ENCODE assay signal across 1 cellular context in the genomic region with DNA sequence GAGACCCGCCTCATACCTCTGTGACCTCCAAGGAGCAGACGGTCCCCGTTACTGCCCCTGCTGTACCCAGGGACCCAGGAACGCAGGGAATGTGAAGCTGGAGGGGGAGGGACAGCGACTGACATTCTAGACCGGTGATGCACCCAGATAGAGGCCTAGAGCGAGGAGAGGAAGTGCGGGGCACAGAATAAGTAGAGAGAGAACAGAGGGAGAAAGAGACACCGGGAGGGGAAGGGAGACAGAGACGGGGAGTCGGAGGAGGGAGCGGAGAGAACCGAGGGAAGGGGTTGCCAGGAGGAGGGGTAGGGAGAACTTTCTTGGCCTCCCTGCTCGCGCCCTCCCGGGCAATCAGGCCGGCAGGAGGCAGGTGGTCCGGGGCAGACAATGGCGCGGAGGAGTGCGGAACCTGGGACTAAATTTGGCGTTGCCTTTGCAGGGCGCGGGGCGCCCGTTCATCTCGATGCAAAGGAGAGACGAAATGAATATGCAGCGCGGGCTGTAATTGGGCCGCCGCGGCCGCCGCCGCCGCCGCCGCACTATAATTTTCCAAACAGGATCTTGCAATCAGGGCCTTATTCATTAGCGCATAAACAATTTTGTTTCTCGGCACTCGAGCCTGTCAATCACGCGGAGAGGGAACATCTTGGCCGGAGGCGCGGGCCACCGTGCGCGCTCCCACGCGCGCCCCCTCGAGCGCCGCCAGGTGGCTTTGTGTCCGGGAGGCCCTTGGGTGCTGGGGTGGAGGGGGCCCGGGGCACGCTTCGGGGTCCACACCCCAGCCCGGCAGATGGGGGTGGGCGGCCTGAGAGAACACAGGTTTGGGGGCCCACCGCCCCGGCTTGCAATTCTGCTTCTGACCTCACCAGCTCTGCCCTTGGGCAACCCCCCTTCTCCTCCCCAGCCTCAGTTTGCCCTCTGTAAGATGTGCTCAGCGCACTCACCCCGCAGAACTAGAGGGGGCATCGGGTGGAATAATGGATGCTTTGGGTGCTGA.
TF ChIP-seq lines count a peak whose summit lies in the region.

No MANE protein-coding gene starts in this region.

TF ChIP-seq in K562, 482 proteins besides CTCF, POLR2A, EP300 and RAD21:
- TF ChIP-seq RBBP5 (IDR thresholded peaks at IDR 0.05; ENCODE audit: borderline replicate concordance, insufficient read depth, low read length, poor library complexity, severe bottlenecking) (no peak), CTBP1 (IDR thresholded peaks at IDR 0.05; ENCODE audit: borderline replicate concordance) (no peak), ELK1 (CRISPR knock-in tag; IDR thresholded peaks at IDR 0.05) (no peak), CBX2 (IDR thresholded peaks at IDR 0.05; ENCODE audit: insufficient read depth, low read length, poor library complexity, severe bottlenecking) (no peak), FOSL1 (tag; conservative IDR thresholded peaks at IDR 0.05) (no peak), SPI1 (IDR thresholded peaks at IDR 0.05; ENCODE audit: borderline replicate concordance, low read depth, low read length) (peak; percentile 24; the same call in 1 of the 2 replicates), TCF7L2 (IDR thresholded peaks at IDR 0.05; ENCODE audit: low read depth, low read length) (no peak), TFAM (CRISPR knock-in tag; conservative IDR thresholded peaks at IDR 0.05) (no peak), ZFP36 (IDR thresholded peaks at IDR 0.05; ENCODE audit: low read depth, low read length, partially characterized antibody) (no peak), KLF1 (tag; IDR thresholded peaks at IDR 0.05) (no peak), SMARCB1 (IDR thresholded peaks at IDR 0.05; ENCODE audit: insufficient read length, low read depth) (no peak)
- TF ChIP-seq, protein P1, sequence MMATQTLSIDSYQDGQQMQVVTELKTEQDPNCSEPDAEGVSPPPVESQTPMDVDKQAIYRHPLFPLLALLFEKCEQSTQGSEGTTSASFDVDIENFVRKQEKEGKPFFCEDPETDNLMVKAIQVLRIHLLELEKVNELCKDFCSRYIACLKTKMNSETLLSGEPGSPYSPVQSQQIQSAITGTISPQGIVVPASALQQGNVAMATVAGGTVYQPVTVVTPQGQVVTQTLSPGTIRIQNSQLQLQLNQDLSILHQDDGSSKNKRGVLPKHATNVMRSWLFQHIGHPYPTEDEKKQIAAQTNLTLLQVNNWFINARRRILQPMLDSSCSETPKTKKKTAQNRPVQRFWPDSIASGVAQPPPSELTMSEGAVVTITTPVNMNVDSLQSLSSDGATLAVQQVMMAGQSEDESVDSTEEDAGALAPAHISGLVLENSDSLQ (IDR thresholded peaks at IDR 0.05), result peak; percentile 80
- TF ChIP-seq, protein P2, sequence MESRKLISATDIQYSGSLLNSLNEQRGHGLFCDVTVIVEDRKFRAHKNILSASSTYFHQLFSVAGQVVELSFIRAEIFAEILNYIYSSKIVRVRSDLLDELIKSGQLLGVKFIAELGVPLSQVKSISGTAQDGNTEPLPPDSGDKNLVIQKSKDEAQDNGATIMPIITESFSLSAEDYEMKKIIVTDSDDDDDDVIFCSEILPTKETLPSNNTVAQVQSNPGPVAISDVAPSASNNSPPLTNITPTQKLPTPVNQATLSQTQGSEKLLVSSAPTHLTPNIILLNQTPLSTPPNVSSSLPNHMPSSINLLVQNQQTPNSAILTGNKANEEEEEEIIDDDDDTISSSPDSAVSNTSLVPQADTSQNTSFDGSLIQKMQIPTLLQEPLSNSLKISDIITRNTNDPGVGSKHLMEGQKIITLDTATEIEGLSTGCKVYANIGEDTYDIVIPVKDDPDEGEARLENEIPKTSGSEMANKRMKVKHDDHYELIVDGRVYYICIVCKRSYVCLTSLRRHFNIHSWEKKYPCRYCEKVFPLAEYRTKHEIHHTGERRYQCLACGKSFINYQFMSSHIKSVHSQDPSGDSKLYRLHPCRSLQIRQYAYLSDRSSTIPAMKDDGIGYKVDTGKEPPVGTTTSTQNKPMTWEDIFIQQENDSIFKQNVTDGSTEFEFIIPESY (CRISPR knock-in tag; IDR thresholded peaks at IDR 0.05), result peak; percentile 69
- TF ChIP-seq, protein P3, sequence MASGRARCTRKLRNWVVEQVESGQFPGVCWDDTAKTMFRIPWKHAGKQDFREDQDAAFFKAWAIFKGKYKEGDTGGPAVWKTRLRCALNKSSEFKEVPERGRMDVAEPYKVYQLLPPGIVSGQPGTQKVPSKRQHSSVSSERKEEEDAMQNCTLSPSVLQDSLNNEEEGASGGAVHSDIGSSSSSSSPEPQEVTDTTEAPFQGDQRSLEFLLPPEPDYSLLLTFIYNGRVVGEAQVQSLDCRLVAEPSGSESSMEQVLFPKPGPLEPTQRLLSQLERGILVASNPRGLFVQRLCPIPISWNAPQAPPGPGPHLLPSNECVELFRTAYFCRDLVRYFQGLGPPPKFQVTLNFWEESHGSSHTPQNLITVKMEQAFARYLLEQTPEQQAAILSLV (tag; IDR thresholded peaks at IDR 0.05), result no peak
- TF ChIP-seq, protein P4, sequence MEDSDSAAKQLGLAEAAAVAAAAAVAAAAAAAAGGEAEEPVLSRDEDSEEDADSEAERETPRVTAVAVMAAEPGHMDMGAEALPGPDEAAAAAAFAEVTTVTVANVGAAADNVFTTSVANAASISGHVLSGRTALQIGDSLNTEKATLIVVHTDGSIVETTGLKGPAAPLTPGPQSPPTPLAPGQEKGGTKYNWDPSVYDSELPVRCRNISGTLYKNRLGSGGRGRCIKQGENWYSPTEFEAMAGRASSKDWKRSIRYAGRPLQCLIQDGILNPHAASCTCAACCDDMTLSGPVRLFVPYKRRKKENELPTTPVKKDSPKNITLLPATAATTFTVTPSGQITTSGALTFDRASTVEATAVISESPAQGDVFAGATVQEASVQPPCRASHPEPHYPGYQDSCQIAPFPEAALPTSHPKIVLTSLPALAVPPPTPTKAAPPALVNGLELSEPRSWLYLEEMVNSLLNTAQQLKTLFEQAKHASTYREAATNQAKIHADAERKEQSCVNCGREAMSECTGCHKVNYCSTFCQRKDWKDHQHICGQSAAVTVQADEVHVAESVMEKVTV (CRISPR knock-in tag; IDR thresholded peaks at IDR 0.05), result no peak
